In the genomic region with DNA sequence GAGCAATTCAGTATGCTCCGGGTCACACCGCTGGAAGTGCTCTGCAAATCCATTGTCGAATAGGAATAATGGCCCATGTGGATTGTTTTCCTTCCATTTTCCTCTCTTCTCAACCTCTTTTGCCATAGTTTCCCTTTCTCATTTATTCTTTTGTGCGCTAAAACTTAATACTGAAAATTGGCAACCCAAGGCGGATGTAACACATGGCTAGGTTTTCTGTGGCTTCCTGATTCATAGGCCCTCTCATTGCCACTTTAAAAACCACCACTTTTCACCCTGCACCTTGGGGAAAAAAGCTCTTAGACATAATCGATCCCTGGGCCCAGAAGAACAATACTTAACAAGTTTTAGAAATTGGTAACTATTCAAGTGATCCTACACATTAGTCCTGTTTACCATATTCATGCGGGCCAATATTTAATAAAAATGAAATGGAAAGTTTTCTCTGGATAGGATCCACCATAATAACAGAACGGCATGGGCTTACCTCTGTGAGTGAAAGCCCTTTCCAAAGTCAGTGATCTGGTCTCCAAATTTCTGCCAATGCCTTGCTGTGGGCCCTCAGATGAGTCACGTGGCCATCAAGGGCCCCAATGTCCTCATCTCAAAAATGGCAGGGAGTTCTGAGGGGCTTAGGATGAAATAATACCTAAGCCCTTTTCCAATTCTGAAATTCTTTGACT, we compare ENCODE assay signal across 13 cellular contexts. TPM values are rescaled to one million over a fixed set of nuclear protein-coding genes. Genes with fewer than 3 reads are reported as not detected.
DNase-seq lines count a peak whose midpoint lies in the region; ATAC-seq, FAIRE-seq and TF ChIP-seq lines count a peak whose summit lies in the region.
"Had no signal": no experiment of that assay in that cellular context is flagged by ENCODE, and none has a peak within 500 bp of the region (broad histone marks: within the 10 kb centered on the region; RNA-seq: fewer than 3 reads in every experiment).

No MANE protein-coding gene starts in this region.

- H3K27me3 ChIP-seq in GM12878 (replicated peaks in 1 of 2; ENCODE audit: control insufficient read depth in 2 of 2, insufficient read depth in 2 of 2, low read length in 1 of 2) (no peaks in the 10 kb centered on the region), aorta (ENCODE audit: control insufficient read depth in 1 of 2, insufficient read depth in 2 of 2, low read length in 1 of 2) (no peaks in the 10 kb centered on the region)

- peak overlapping the region; percentile 11; the same call in 1 of the 2 replicates for H3K4me3 ChIP-seq in GM12878
- no peak overlapping the region for H3K4me3 ChIP-seq in aorta (ENCODE audit: low read length in 2 of 2)

- ATAC-seq in GM19467 (IDR thresholded peaks at IDR 0.05; ENCODE audit: unreplicated experiment) (peak; percentile 40), HG03196 (IDR thresholded peaks at IDR 0.05; ENCODE audit: unreplicated experiment) (peak; percentile 52), GM12878 (peak; percentile 74), aorta (ENCODE audit: low FRiP score) (no peak)

- FAIRE-seq in GM12892 (lab: Jason Lieb, UNC) (peak; percentile 87), GM12878 (lab: Jason Lieb, UNC) (peak; percentile 62), H54 (lab: Jason Lieb, UNC) (no peak)

- H3K4me2 ChIP-seq in GM12878 (ENCODE audit: control insufficient read depth, insufficient read depth) = peak overlapping the region; percentile 24

- under 1% methylated on average over 9 of the region's 9 CpGs for WGBS in GM12878 (ENCODE audit: insufficient coverage, insufficient replicate concordance, low lambda C conversion rate, missing lambda C conversion rate)
- 83 to 88% methylated on average over 9 of the region's 9 CpGs for WGBS in aorta, 2 donors

- H3K4me1 ChIP-seq in GM12878 (ENCODE audit: control insufficient read depth, insufficient read depth, low read length) (peaks cover 58% of the 10 kb centered on the region), aorta (ENCODE audit: control insufficient read depth in 1 of 2, insufficient read depth in 2 of 2, low read length in 2 of 2) (no peaks in the 10 kb centered on the region)

- no peaks in the 10 kb centered on the region for H4K20me1 ChIP-seq in GM12878 (ENCODE audit: control insufficient read depth, insufficient read depth)

- in situ Hi-C loops in GM12878 (cut with MboI) = no loop called here
- in situ Hi-C loops in G401 (cut with HindIII; ENCODE audit: low sequenced_read_pairs) = no loop called here

- H3K9me3 ChIP-seq in GM12878 (replicated peaks; ENCODE audit: control insufficient read depth, insufficient read depth, low read length) (no peaks in the 10 kb centered on the region; the same call in 2 of the 3 replicates), aorta (ENCODE audit: control insufficient read depth, low read length) (no peaks in the 10 kb centered on the region)

- intact Hi-C loops in GM12878 (cut with micrococcal nuclease; ENCODE audit: unreplicated experiment) = loop anchor here (2.0 kb wide), 1 partner anchor 42 kb away; no protein-coding TSS in a partner anchor
- intact Hi-C loops in aorta (cut with DNase I) = no loop called here

- POLR2A ChIA-PET in GM12878 (lab: Charles Lee) = interaction anchor here (0.5 to 4.7 kb wide), 8 partner anchors 8 to 312 kb away, joined by 3 to 20 read pairs (median 6); no protein-coding TSS in a partner anchor

- no peak for DNase-seq in GM12892 (ENCODE audit: insufficient read length)
- DNase-seq in GM12878 (ENCODE audit: low read depth, low spot score) = peak; percentile 61
- no peak for DNase-seq in G401 (ENCODE audit: low spot score)
- no peak for DNase-seq in aorta
- DNase-seq in SKM-1 (lab: John Stamatoyannopoulos, UW; ENCODE audit: unreplicated experiment) = no peak
- no peak for DNase-seq in H54 (ENCODE audit: insufficient read length, low spot score)
- DNase-seq: activated CD4-positive, alpha-beta T cell treated with anti-CD3 and anti-CD28 coated beads, Interleukin-2, amount 50 U/mL, for 4 hours; DMS153; GOT3; nephron progenitor cell had no signal

- H3K36me3 ChIP-seq in GM12878 (ENCODE audit: control insufficient read depth in 2 of 2, insufficient read depth in 2 of 2, low read length in 1 of 2) (no peaks in the 10 kb centered on the region), aorta (ENCODE audit: control insufficient read depth in 1 of 2, insufficient read depth in 2 of 2, low read length in 1 of 2) (no peaks in the 10 kb centered on the region)

- H3K27ac ChIP-seq in GM12878 (ENCODE audit: control insufficient read depth, insufficient read depth) (peak overlapping the region; percentile 14), aorta (ENCODE audit: low read depth in 1 of 2, low read length in 2 of 2) (no peak overlapping the region)

- H3K9ac ChIP-seq in GM12878 (ENCODE audit: control insufficient read depth, insufficient read depth, low read length) = no peak overlapping the region

- RAD21 ChIA-PET in GM12878 (lab: Charles Lee; ENCODE audit: unreplicated experiment) = interaction anchor here (1.0 to 4.9 kb wide), 12 partner anchors 9 to 65 kb away, joined by 3 to 52 read pairs (median 12); no protein-coding TSS in a partner anchor

- no peak for TF ChIP-seq RAD21 in GM12878 (IDR thresholded peaks at IDR 0.05; ENCODE audit: insufficient read depth, low read depth, low read length)

- TF ChIP-seq EP300 in GM12878 (IDR thresholded peaks at IDR 0.05; ENCODE audit: borderline replicate concordance in 1 of 2, control insufficient read depth in 1 of 2, low read depth in 2 of 2, low read length in 2 of 2) = no peak

- SMC1A ChIA-PET in GM12878 (lab: Charles Lee; ENCODE audit: uncharacterized antibody, unreplicated experiment) = interaction anchor here (0.6 to 5.0 kb wide), 16 partner anchors 10 to 93 kb away, joined by 3 to 45 read pairs (median 7); partner anchors contain the start of gene ITK

- no peaks in the 10 kb centered on the region for H3K79me2 ChIP-seq in GM12878 (ENCODE audit: control insufficient read depth, insufficient read depth, low read length)

- H2AFZ ChIP-seq in GM12878 (ENCODE audit: control insufficient read depth, low read depth, low read length) = peak overlapping the region; percentile 77

- CTCF ChIA-PET in GM12878 (lab: Yijun Ruan, JAX) = interaction anchor here (0.5 to 6.3 kb wide), 9 partner anchors 9 to 616 kb away, joined by 3 to 53 read pairs (median 4); no protein-coding TSS in a partner anchor

- BruUV-seq in GM12878 (replicated peaks; lab: Mats Ljungman, UMichigan) = no TSS peak

- no peak for TF ChIP-seq CTCF in GM12878 (IDR thresholded peaks at IDR 0.05 in 2 of 3, conservative IDR thresholded peaks at IDR 0.05 in 1 of 3; ENCODE audit: control insufficient read depth in 2 of 3, extremely low read depth in 1 of 3, insufficient read depth in 1 of 3, low read depth in 3 of 3, low read length in 3 of 3)

- TF ChIP-seq POLR2A in GM12892 (IDR thresholded peaks at IDR 0.05; ENCODE audit: low read depth, low read length) (no peak), GM12878 (IDR thresholded peaks at IDR 0.05; ENCODE audit: low read depth, low read length) (no peak), H54 (IDR thresholded peaks at IDR 0.05; ENCODE audit: low read depth, low read length) (no peak)

RNA-seq across cellular contexts. Expression of gene ITK, which starts 34.6 kb away (rescaled TPM):
- 1.6 TPM for polyA plus RNA-seq in GM12892 (2012; ENCODE audit: missing spikeins)
- total RNA-seq in GM12878 (2013; cell fraction: nucleolus; rRNA removed) = 0.73 and 0.78 TPM in 2 replicates
- total RNA-seq in GM12878 (2014; rRNA removed) (1.1 and 2.4 TPM in 2 replicates), GM12878 (2014; rRNA removed; fragmentation: Illumina TruSeq; extraction: Trizol) (1.7 and 2.3 TPM in 2 replicates), GM12878 (2021) (0.80 and 1.4 TPM in 2 replicates), aorta (1 to 10 TPM; 3.0 to 4.8 TPM)
- polyA plus RNA-seq in GM12878 (2011; ENCODE audit: low read depth) = 0.08 TPM
- polyA plus RNA-seq in GM12878 (2011; rRNA removed) (0.05 and 0.17 TPM in 2 replicates), GM12878 (2014; fragmentation: Illumina TruSeq; extraction: Trizol) (1.4 and 1.5 TPM in 2 replicates), GM12878 (2014; fragmentation: Nextera tagmentation; extraction: Ambion mirVana) (under 1 TPM; 0.60 to 0.66 TPM), GM12878 (2014; rRNA removed) (0.57 and 0.91 TPM in 2 replicates), GM12878 (2016; fragmentation: Nextera tagmentation; extraction: Ambion mirVana) (under 1 TPM; 0.17 to 0.73 TPM), aorta (under 1 TPM; 0.10 to 0.75 TPM)
- 0.07 TPM in 2 replicates for polyA plus RNA-seq in GM12878 (2011; cell fraction: cytosol; rRNA removed)
- polyA plus RNA-seq in GM12878 (2011; cell fraction: nucleus; rRNA removed) = 0.12 and 0.13 TPM in 2 replicates
- polyA plus RNA-seq in GM12878 (2012) = 0.19 and 0.52 TPM in 2 replicates
- 0.22 and 0.31 TPM in 2 replicates for polyA minus RNA-seq in GM12878 (2011; rRNA and poly(A)+ RNA removed)
- not detected in 2 replicates for polyA minus RNA-seq in GM12878 (2011; cell fraction: cytosol; rRNA and poly(A)+ RNA removed)
- polyA minus RNA-seq in GM12878 (2011; cell fraction: nucleus; rRNA and poly(A)+ RNA removed) = 0.12 and 0.48 TPM in 2 replicates
- total RNA-seq in G401 (2014; rRNA removed; shearing (Covaris generic)) = not detected in 2 replicates
- total RNA-seq: OCI-LY7 had no signal

RNA-seq across cellular contexts. Expression of gene GARIN3, which starts 49.2 kb away (rescaled TPM):
- polyA plus RNA-seq in GM12892 (2012; ENCODE audit: missing spikeins) = not detected
- total RNA-seq in GM12878 (2013; cell fraction: nucleolus; rRNA removed) = not detected in 2 replicates
- total RNA-seq in GM12878 (2014; rRNA removed) (not detected in 2 replicates), GM12878 (2014; rRNA removed; fragmentation: Illumina TruSeq; extraction: Trizol) (not detected in 2 replicates), GM12878 (2021) (not detected in 2 replicates), aorta (not detected)
- polyA plus RNA-seq in GM12878 (2011; ENCODE audit: low read depth) = not detected
- polyA plus RNA-seq in GM12878 (2011; rRNA removed) (not detected in 2 replicates), GM12878 (2014; fragmentation: Illumina TruSeq; extraction: Trizol) (not detected in 2 replicates), GM12878 (2014; fragmentation: Nextera tagmentation; extraction: Ambion mirVana) (not detected), GM12878 (2014; rRNA removed) (not detected in 2 replicates), GM12878 (2016; fragmentation: Nextera tagmentation; extraction: Ambion mirVana) (under 1 TPM in 1 of 2 experiments, not detected in 1; 0.15 TPM), aorta (not detected)
- not detected in 2 replicates for polyA plus RNA-seq in GM12878 (2011; cell fraction: cytosol; rRNA removed)
- not detected in 2 replicates for polyA plus RNA-seq in GM12878 (2011; cell fraction: nucleus; rRNA removed)
- not detected in 2 replicates for polyA plus RNA-seq in GM12878 (2012)
- not detected in 2 replicates for polyA minus RNA-seq in GM12878 (2011; rRNA and poly(A)+ RNA removed)
- polyA minus RNA-seq in GM12878 (2011; cell fraction: cytosol; rRNA and poly(A)+ RNA removed) = not detected in 2 replicates
- polyA minus RNA-seq in GM12878 (2011; cell fraction: nucleus; rRNA and poly(A)+ RNA removed) = not detected in 2 replicates
- total RNA-seq in G401 (2014; rRNA removed; shearing (Covaris generic)) = not detected in 2 replicates
- total RNA-seq: OCI-LY7 had no signal

RNA-seq across cellular contexts. Expression of gene CYFIP2, which starts 50.6 kb away (rescaled TPM):
- 69.7 TPM for polyA plus RNA-seq in GM12892 (2012; ENCODE audit: missing spikeins)
- 398 and 408 TPM in 2 replicates for total RNA-seq in GM12878 (2013; cell fraction: nucleolus; rRNA removed)
- total RNA-seq in GM12878 (2014; rRNA removed) = 105 TPM in 2 replicates
- total RNA-seq in GM12878 (2014; rRNA removed; fragmentation: Illumina TruSeq; extraction: Trizol) = 71.3 and 72.6 TPM in 2 replicates
- total RNA-seq in GM12878 (2021) = 157 and 173 TPM in 2 replicates
- polyA plus RNA-seq in GM12878 (2011; ENCODE audit: low read depth) = 56.4 TPM
- polyA plus RNA-seq in GM12878 (2011; rRNA removed) = 34.7 and 54.2 TPM in 2 replicates
- polyA plus RNA-seq in GM12878 (2011; cell fraction: cytosol; rRNA removed) = 110 and 124 TPM in 2 replicates
- 182 and 216 TPM in 2 replicates for polyA plus RNA-seq in GM12878 (2011; cell fraction: nucleus; rRNA removed)
- polyA plus RNA-seq in GM12878 (2012) = 102 and 110 TPM in 2 replicates
- 71.6 and 87.8 TPM in 2 replicates for polyA plus RNA-seq in GM12878 (2014; fragmentation: Illumina TruSeq; extraction: Trizol)
- polyA plus RNA-seq in GM12878 (2014; fragmentation: Nextera tagmentation; extraction: Ambion mirVana) = 10 to 100 TPM; 43.4 to 68.6 TPM
- 104 and 111 TPM in 2 replicates for polyA plus RNA-seq in GM12878 (2014; rRNA removed)
- 100 to 1,000 TPM; 136 to 138 TPM for polyA plus RNA-seq in GM12878 (2016; fragmentation: Nextera tagmentation; extraction: Ambion mirVana)
- 182 and 217 TPM in 2 replicates for polyA minus RNA-seq in GM12878 (2011; rRNA and poly(A)+ RNA removed)
- 46.2 and 64.1 TPM in 2 replicates for polyA minus RNA-seq in GM12878 (2011; cell fraction: cytosol; rRNA and poly(A)+ RNA removed)
- polyA minus RNA-seq in GM12878 (2011; cell fraction: nucleus; rRNA and poly(A)+ RNA removed) = 139 and 234 TPM in 2 replicates
- total RNA-seq in G401 (2014; rRNA removed; shearing (Covaris generic)) = 22.6 and 32.0 TPM in 2 replicates
- 100 to 1,000 TPM in 1 of 2 donors, 10 to 100 TPM in 1; 42.0 to 144 TPM for total RNA-seq in aorta
- polyA plus RNA-seq in aorta = 100 to 1,000 TPM in 1 of 2 donors, 10 to 100 TPM in 1; 84.9 to 141 TPM
